Comparison of ENCODE assay signal across 1 cellular context in the genomic region with DNA sequence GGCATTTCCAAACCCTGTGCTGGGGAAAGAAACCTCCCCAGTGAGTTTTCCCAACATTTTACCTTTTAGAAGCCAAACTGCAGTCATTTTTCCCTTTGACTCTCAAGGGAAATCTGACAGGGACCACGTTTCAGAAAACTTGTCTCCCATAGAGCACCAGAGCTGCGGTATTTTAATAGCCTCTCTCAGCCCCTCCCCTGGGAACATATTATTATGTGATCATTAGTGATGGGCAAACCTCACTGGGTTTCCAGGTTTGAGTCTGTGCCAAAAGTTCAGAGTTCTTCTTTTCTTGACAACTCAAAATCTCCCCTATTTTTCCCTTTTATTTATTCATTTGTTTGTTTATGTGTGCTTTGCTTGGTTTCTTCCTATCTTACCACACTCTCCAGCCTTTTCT.
TF ChIP-seq lines count a peak whose summit lies in the region.

No MANE protein-coding gene starts in this region.

TF ChIP-seq in GM23338, 12 proteins besides CTCF, POLR2A, EP300 and RAD21 (continued from another document):
- TF ChIP-seq, protein P1, sequence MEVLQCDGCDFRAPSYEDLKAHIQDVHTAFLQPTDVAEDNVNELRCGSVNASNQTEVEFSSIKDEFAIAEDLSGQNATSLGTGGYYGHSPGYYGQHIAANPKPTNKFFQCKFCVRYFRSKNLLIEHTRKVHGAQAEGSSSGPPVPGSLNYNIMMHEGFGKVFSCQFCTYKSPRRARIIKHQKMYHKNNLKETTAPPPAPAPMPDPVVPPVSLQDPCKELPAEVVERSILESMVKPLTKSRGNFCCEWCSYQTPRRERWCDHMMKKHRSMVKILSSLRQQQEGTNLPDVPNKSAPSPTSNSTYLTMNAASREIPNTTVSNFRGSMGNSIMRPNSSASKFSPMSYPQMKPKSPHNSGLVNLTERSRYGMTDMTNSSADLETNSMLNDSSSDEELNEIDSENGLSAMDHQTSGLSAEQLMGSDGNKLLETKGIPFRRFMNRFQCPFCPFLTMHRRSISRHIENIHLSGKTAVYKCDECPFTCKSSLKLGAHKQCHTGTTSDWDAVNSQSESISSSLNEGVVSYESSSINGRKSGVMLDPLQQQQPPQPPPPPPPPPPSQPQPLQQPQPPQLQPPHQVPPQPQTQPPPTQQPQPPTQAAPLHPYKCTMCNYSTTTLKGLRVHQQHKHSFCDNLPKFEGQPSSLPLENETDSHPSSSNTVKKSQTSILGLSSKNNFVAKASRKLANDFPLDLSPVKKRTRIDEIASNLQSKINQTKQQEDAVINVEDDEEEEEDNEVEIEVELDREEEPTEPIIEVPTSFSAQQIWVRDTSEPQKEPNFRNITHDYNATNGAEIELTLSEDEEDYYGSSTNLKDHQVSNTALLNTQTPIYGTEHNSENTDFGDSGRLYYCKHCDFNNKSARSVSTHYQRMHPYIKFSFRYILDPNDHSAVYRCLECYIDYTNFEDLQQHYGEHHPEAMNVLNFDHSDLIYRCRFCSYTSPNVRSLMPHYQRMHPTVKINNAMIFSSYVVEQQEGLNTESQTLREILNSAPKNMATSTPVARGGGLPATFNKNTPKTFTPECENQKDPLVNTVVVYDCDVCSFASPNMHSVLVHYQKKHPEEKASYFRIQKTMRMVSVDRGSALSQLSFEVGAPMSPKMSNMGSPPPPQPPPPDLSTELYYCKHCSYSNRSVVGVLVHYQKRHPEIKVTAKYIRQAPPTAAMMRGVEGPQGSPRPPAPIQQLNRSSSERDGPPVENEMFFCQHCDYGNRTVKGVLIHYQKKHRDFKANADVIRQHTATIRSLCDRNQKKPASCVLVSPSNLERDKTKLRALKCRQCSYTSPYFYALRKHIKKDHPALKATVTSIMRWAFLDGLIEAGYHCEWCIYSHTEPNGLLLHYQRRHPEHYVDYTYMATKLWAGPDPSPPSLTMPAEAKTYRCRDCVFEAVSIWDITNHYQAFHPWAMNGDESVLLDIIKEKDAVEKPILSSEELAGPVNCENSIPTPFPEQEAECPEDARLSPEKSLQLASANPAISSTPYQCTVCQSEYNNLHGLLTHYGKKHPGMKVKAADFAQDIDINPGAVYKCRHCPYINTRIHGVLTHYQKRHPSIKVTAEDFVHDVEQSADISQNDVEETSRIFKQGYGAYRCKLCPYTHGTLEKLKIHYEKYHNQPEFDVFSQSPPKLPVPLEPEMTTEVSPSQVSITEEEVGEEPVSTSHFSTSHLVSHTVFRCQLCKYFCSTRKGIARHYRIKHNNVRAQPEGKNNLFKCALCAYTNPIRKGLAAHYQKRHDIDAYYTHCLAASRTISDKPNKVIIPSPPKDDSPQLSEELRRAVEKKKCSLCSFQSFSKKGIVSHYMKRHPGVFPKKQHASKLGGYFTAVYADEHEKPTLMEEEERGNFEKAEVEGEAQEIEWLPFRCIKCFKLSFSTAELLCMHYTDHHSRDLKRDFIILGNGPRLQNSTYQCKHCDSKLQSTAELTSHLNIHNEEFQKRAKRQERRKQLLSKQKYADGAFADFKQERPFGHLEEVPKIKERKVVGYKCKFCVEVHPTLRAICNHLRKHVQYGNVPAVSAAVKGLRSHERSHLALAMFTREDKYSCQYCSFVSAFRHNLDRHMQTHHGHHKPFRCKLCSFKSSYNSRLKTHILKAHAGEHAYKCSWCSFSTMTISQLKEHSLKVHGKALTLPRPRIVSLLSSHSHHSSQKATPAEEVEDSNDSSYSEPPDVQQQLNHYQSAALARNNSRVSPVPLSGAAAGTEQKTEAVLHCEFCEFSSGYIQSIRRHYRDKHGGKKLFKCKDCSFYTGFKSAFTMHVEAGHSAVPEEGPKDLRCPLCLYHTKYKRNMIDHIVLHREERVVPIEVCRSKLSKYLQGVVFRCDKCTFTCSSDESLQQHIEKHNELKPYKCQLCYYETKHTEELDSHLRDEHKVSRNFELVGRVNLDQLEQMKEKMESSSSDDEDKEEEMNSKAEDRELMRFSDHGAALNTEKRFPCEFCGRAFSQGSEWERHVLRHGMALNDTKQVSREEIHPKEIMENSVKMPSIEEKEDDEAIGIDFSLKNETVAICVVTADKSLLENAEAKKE (CRISPR knock-in tag; IDR thresholded peaks at IDR 0.05): no peak
- TF ChIP-seq REST (IDR thresholded peaks at IDR 0.05; ENCODE audit: unreplicated experiment): no peak
- TF ChIP-seq POLR2AphosphoS5 (IDR thresholded peaks at IDR 0.05; ENCODE audit: low read depth): no peak
- no peak for TF ChIP-seq EZH2 (IDR thresholded peaks at IDR 0.05; ENCODE audit: low read depth, unreplicated experiment)
- no peak for TF ChIP-seq ZNF114 (CRISPR knock-in tag; IDR thresholded peaks at IDR 0.05)
